Comparison of ENCODE assay signal across 15 cellular contexts in genomic region chr11:94150056-94150455, GRCh38.
"Had no signal": no experiment of that assay in that cellular context is flagged by ENCODE, and none has a peak within 500 bp of the region (broad histone marks: within the 10 kb centered on the region; RNA-seq: fewer than 3 reads in every experiment).

No MANE protein-coding gene starts in this region.

- H3K4me3 ChIP-seq: adrenal gland, left lung, SK-N-MC, tibial nerve had no signal

- H3K36me3 ChIP-seq: adrenal gland, left lung had no signal

- H3K79me2 ChIP-seq: parathyroid adenoma had no signal

- H3K9me3 Mint-ChIP-seq: activated B cell treated with CpG ODN at 0.5 μM for 24 hours; activated naive CD4-positive, alpha-beta T cell treated with anti-CD3 and anti-CD28 coated beads for 36 hours; activated T-helper 17 cell treated with anti-CD3 and anti-CD28 coated beads, Interleukin-2, amount 50 U/mL, for 72 hours; central memory CD8-positive, alpha-beta T cell; neural crest cell; T-helper 1 cell treated with Interleukin-12 subunit alpha and Interleukin-12 subunit beta and Interleukin-4 antibody, amounts not matched to agents 30 μg/mL and 1 μg/mL, for 36 hours had no signal

- H3K9ac ChIP-seq: parathyroid adenoma had no signal

- H2AFZ ChIP-seq: parathyroid adenoma had no signal

- H3K27me3 Mint-ChIP-seq: activated B cell treated with CpG ODN at 0.5 μM for 24 hours; activated T-helper 17 cell treated with anti-CD3 and anti-CD28 coated beads, Interleukin-2, amount 50 U/mL, for 72 hours; central memory CD8-positive, alpha-beta T cell had no signal

- H3K4me3 Mint-ChIP-seq: activated B cell treated with CpG ODN at 0.5 μM for 24 hours; activated naive CD4-positive, alpha-beta T cell treated with anti-CD3 and anti-CD28 coated beads for 36 hours; activated T-helper 17 cell treated with anti-CD3 and anti-CD28 coated beads, Interleukin-2, amount 50 U/mL, for 72 hours; central memory CD8-positive, alpha-beta T cell; neural crest cell; T-helper 1 cell treated with Interleukin-12 subunit alpha and Interleukin-12 subunit beta and Interleukin-4 antibody, amounts not matched to agents 30 μg/mL and 1 μg/mL, for 36 hours had no signal

- DNase-seq: activated B cell treated with CpG ODN at 0.5 μM for 24 hours; activated CD4-positive, alpha-beta T cell treated with anti-CD3 and anti-CD28 coated beads, Interleukin-2, amount 50 U/mL, for 1 hour; activated naive CD4-positive, alpha-beta T cell treated with anti-CD3 and anti-CD28 coated beads for 36 hours; activated T-cell treated with anti-CD3 and anti-CD28 coated beads for 4 hours; adrenal gland; mesendoderm; small intestine had no signal

- H3K27me3 ChIP-seq: adrenal gland, left lung, tibial nerve had no signal

- H3K27ac Mint-ChIP-seq: activated naive CD4-positive, alpha-beta T cell treated with anti-CD3 and anti-CD28 coated beads for 36 hours; activated T-helper 17 cell treated with anti-CD3 and anti-CD28 coated beads, Interleukin-2, amount 50 U/mL, for 72 hours; T-helper 1 cell treated with Interleukin-12 subunit alpha and Interleukin-12 subunit beta and Interleukin-4 antibody, amounts not matched to agents 30 μg/mL and 1 μg/mL, for 36 hours had no signal

- H3K27ac ChIP-seq: adrenal gland, left lung, parathyroid adenoma, SK-N-MC, tibial nerve had no signal

- H3K9me3 ChIP-seq: adrenal gland, left lung, tibial nerve had no signal

- ATAC-seq: activated T-helper 17 cell treated with anti-CD3 and anti-CD28 coated beads, Interleukin-2, amount 50 U/mL, for 72 hours; left lung had no signal
